28 cellular contexts compared by ENCODE assay signal in the genomic region with DNA sequence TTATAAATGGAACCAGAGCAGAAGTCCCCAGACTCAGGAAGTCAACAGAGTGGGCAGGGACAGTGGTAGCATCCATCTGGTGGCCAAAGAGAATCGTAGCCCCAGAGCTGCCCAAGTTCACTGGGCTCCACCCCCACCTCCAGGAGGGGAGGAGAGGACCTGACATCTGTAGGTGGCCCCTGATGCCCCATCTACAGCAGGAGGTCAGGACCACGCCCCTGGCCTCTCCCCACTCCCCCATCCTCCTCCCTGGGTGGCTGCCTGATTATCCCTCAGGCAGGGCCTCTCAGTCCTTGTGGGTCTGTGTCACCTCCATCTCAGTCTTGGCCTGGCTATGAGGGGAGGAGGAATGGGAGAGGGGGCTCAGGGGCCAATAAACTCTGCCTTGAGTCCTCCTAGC. TPM values are rescaled to one million over a fixed set of nuclear protein-coding genes. Genes with fewer than 3 reads are reported as not detected.
DNase-seq lines count a peak whose midpoint lies in the region; ATAC-seq and TF ChIP-seq lines count a peak whose summit lies in the region.
"Had no signal": no experiment of that assay in that cellular context is flagged by ENCODE, and none has a peak within 500 bp of the region (broad histone marks: within the 10 kb centered on the region; RNA-seq: fewer than 3 reads in every experiment).

No MANE protein-coding gene starts in this region.

- ATAC-seq in gastroesophageal sphincter (no peak), HG02588 (IDR thresholded peaks at IDR 0.05; ENCODE audit: unreplicated experiment) (no peak), HG03442 (IDR thresholded peaks at IDR 0.05; ENCODE audit: unreplicated experiment) (no peak)
- ATAC-seq: activated CD8-positive, alpha-beta memory T cell treated with anti-CD3 and anti-CD28 coated beads, Interleukin-2, amount 10 ng/mL, durations not matched to agents 7 days and 5 days; WTC11 had no signal

- no peak overlapping the region for H3K4me2 ChIP-seq in skeletal muscle satellite cell (ENCODE audit: low read length)
- H3K4me2 ChIP-seq: neural progenitor cell had no signal

- no peak for TF ChIP-seq CTCF in Caco-2 (IDR thresholded peaks at IDR 0.05; ENCODE audit: insufficient read depth in 1 of 2, low read depth in 1 of 2, low read length in 1 of 2, severe bottlenecking in 1 of 2, unreplicated experiment in 1 of 2)
- no peak for TF ChIP-seq CTCF in WERI-Rb-1 (IDR thresholded peaks at IDR 0.05; ENCODE audit: low read depth, low read length)
- TF ChIP-seq CTCF in gastroesophageal sphincter (IDR thresholded peaks at IDR 0.05) = no peak

- peaks cover 23% of the 10 kb centered on the region for H3K36me3 Mint-ChIP-seq in Caco-2 (ENCODE audit: insufficient read depth, unreplicated experiment)
- H3K36me3 Mint-ChIP-seq: activated CD8-positive, alpha-beta memory T cell treated with anti-CD3 and anti-CD28 coated beads, Interleukin-2, amount 10 ng/mL, durations not matched to agents 7 days and 5 days had no signal

- H3K27ac ChIP-seq in WERI-Rb-1 (no peak overlapping the region; the same call in 1 of the 2 replicates), gastroesophageal sphincter (peak overlapping the region in 3 of 4 donors; percentile 73 to 83 (median 74))
- H3K27ac ChIP-seq: brain microvascular endothelial cell, neural progenitor cell had no signal

- intact Hi-C loops in Caco-2 (cut with micrococcal nuclease; ENCODE audit: unreplicated experiment) = no loop called here

- no peak for TF ChIP-seq EP300 in gastroesophageal sphincter (IDR thresholded peaks at IDR 0.05)

- no peaks in the 10 kb centered on the region for H3K9me3 ChIP-seq in Caco-2
- H3K9me3 ChIP-seq in WERI-Rb-1 (ENCODE audit: severe bottlenecking) = peaks cover 2% of the 10 kb centered on the region
- no peaks in the 10 kb centered on the region for H3K9me3 ChIP-seq in gastroesophageal sphincter
- no peaks in the 10 kb centered on the region for H3K9me3 ChIP-seq in skeletal muscle satellite cell (replicated peaks; ENCODE audit: low read length)
- H3K9me3 ChIP-seq: BE2C, HAP-1, right atrium auricular region, vagina had no signal

- DNase-seq in Caco-2 (no peak), WERI-Rb-1 (peak; percentile 57), globus pallidus (ENCODE audit: low spot score) (no peak), Ammon's horn (ENCODE audit: low spot score) (no peak)
- DNase-seq: ACHN; activated CD4-positive, alpha-beta T cell treated with anti-CD3 and anti-CD28 coated beads, Interleukin-2, amount 50 U/mL, for 1 hour; activated CD8-positive, alpha-beta memory T cell treated with anti-CD3 and anti-CD28 coated beads, Interleukin-2, amount 10 ng/mL, durations not matched to agents 7 days and 5 days; activated naive CD4-positive, alpha-beta T cell treated with Interleukin-2 at 50 U/mL for 16 hours; BE2C; brain microvascular endothelial cell; effector CD4-positive, alpha-beta T cell; left colon; NCI-H1048; NCI-H446 treated with DMSO at 0.1 percent for 48 hours; NCI-H82; stimulated activated CD4-positive, alpha-beta T cell treated with anti-CD3 and anti-CD28 coated beads, Interleukin-2, amount 100 ng/mL, for 24 hours; T1000 had no signal

- H3K27me3 Mint-ChIP-seq in Caco-2 (ENCODE audit: insufficient read depth, unreplicated experiment) = no peaks in the 10 kb centered on the region
- H3K27me3 Mint-ChIP-seq: activated CD8-positive, alpha-beta memory T cell treated with anti-CD3 and anti-CD28 coated beads, Interleukin-2, amount 10 ng/mL, durations not matched to agents 7 days and 5 days; stimulated activated naive CD8-positive, alpha-beta T cell treated with anti-CD3 and anti-CD28 coated beads, Interleukin-15, Interleukin-2, amounts not matched to agents 100 ng/mL and 50 ng/mL, for 24 hours had no signal

- peaks cover 7% of the 10 kb centered on the region for H3K4me1 Mint-ChIP-seq in Caco-2 (ENCODE audit: low read depth, unreplicated experiment)
- H3K4me1 Mint-ChIP-seq: memory B cell had no signal

- H3K4me3 ChIP-seq in Caco-2 (ENCODE audit: low read depth, low read length) = no peak overlapping the region
- no peak overlapping the region for H3K4me3 ChIP-seq in WERI-Rb-1 (ENCODE audit: low read depth, low read length)
- no peak overlapping the region for H3K4me3 ChIP-seq in gastroesophageal sphincter
- H3K4me3 ChIP-seq in skeletal muscle satellite cell (ENCODE audit: low read length) = no peak overlapping the region
- H3K4me3 ChIP-seq: HAP-1, neural progenitor cell, right atrium auricular region had no signal

- H3K27me3 ChIP-seq in Caco-2 (replicated peaks; ENCODE audit: control insufficient read depth, insufficient read depth, low read length) = no peaks in the 10 kb centered on the region
- no peaks in the 10 kb centered on the region for H3K27me3 ChIP-seq in WERI-Rb-1 (ENCODE audit: insufficient read depth, low read depth, severe bottlenecking)
- no peaks in the 10 kb centered on the region for H3K27me3 ChIP-seq in gastroesophageal sphincter
- H3K27me3 ChIP-seq in skeletal muscle satellite cell (ENCODE audit: control insufficient read depth, insufficient read depth, low read length) = no peaks in the 10 kb centered on the region
- H3K27me3 ChIP-seq: BE2C, brain microvascular endothelial cell, right atrium auricular region, vagina had no signal

- WGBS in gastroesophageal sphincter (ENCODE audit: low coverage in 1 of 2), 2 donors = 17% methylated on average over 1 of the region's 2 CpGs; no CpG with 5 or more reads in 1 of the 2 donors

- no peak overlapping the region for H3K4me3 Mint-ChIP-seq in Caco-2 (ENCODE audit: unreplicated experiment)
- H3K4me3 Mint-ChIP-seq: activated CD8-positive, alpha-beta memory T cell treated with anti-CD3 and anti-CD28 coated beads, Interleukin-2, amount 10 ng/mL, durations not matched to agents 7 days and 5 days; stimulated activated naive CD8-positive, alpha-beta T cell treated with anti-CD3 and anti-CD28 coated beads, Interleukin-15, Interleukin-2, amounts not matched to agents 100 ng/mL and 50 ng/mL, for 24 hours; WTC11 had no signal

- H3K9me3 Mint-ChIP-seq in Caco-2 (ENCODE audit: unreplicated experiment) = no peaks in the 10 kb centered on the region
- H3K9me3 Mint-ChIP-seq: memory B cell; neural progenitor cell; stimulated activated naive CD8-positive, alpha-beta T cell treated with anti-CD3 and anti-CD28 coated beads, Interleukin-15, Interleukin-2, amounts not matched to agents 100 ng/mL and 50 ng/mL, for 24 hours; WTC11 had no signal

- no peak for TF ChIP-seq POLR2A in gastroesophageal sphincter (IDR thresholded peaks at IDR 0.05)

- H3K36me3 ChIP-seq in Caco-2 (ENCODE audit: control insufficient read depth, insufficient read depth, low read length) = no peaks in the 10 kb centered on the region
- H3K36me3 ChIP-seq in WERI-Rb-1 = peaks cover 21% of the 10 kb centered on the region
- H3K36me3 ChIP-seq in gastroesophageal sphincter = peaks cover 0 to 40% of the 10 kb centered on the region in 2 donors
- peaks cover 4% of the 10 kb centered on the region for H3K36me3 ChIP-seq in skeletal muscle satellite cell (ENCODE audit: insufficient read depth, low read length)
- H3K36me3 ChIP-seq: BE2C, neural progenitor cell had no signal

- CTCF ChIA-PET in Caco-2 (lab: Charles Lee) = interaction anchor here (0.9 to 2.3 kb wide), 3 partner anchors 50 to 66 kb away, joined by 3 to 31 read pairs (median 4); a partner anchor contains a TSS

- H3K4me1 ChIP-seq in Caco-2 (peaks cover 8% of the 10 kb centered on the region; the same call in 1 of the 2 replicates), gastroesophageal sphincter (peaks cover 0 to 31% (median 21%) of the 10 kb centered on the region in 3 donors), skeletal muscle satellite cell (ENCODE audit: control insufficient read depth, insufficient read depth, low read length) (peaks cover 34% of the 10 kb centered on the region)
- H3K4me1 ChIP-seq: BE2C had no signal

- POLR2A ChIA-PET in Caco-2 (lab: Charles Lee) = no interaction called here

- no TSS peak for BruUV-seq in Caco-2 (replicated peaks; lab: Mats Ljungman, UMichigan)

- H3K27ac Mint-ChIP-seq in Caco-2 (ENCODE audit: unreplicated experiment) = peak overlapping the region; percentile 83
- H3K27ac Mint-ChIP-seq: memory B cell; stimulated activated naive CD8-positive, alpha-beta T cell treated with anti-CD3 and anti-CD28 coated beads, Interleukin-15, Interleukin-2, amounts not matched to agents 100 ng/mL and 50 ng/mL, for 24 hours; WTC11 had no signal

- peak overlapping the region; percentile 19 for H3K9ac ChIP-seq in skeletal muscle satellite cell (ENCODE audit: low read depth, low read length)
- H3K9ac ChIP-seq: neural progenitor cell had no signal

RNA-seq across cellular contexts. Expression of a gene that starts 10.3 kb away (rescaled TPM):
- 55.9 and 62.7 TPM in 2 replicates for total RNA-seq in Caco-2 (2022)
- total RNA-seq in gastroesophageal sphincter = 10 to 100 TPM; 20.5 to 46.8 (median 30.2) TPM
- 30.2 and 34.1 TPM in 2 replicates for total RNA-seq in skeletal muscle satellite cell (2012; rRNA removed)

RNA-seq across cellular contexts. Expression of a gene that starts 20.5 kb away (rescaled TPM):
- total RNA-seq in Caco-2 (2022) = 21.1 and 22.8 TPM in 2 replicates
- 10 to 100 TPM; 14.3 to 34.3 (median 20.4) TPM for total RNA-seq in gastroesophageal sphincter
- 23.8 and 29.3 TPM in 2 replicates for total RNA-seq in skeletal muscle satellite cell (2012; rRNA removed)

RNA-seq across cellular contexts. Expression of a gene that starts 38.2 kb away (rescaled TPM):
- total RNA-seq in Caco-2 (2022) (48.9 and 49.5 TPM in 2 replicates), gastroesophageal sphincter (10 to 100 TPM; 25.8 to 40.5 (median 31.8) TPM)
- 43.1 and 68.8 TPM in 2 replicates for total RNA-seq in skeletal muscle satellite cell (2012; rRNA removed)

RNA-seq across cellular contexts. Expression of a gene that starts 38.6 kb away (rescaled TPM):
- total RNA-seq in Caco-2 (2022) = 34.1 and 37.4 TPM in 2 replicates
- total RNA-seq in gastroesophageal sphincter = 10 to 100 TPM in 1 of 4 donors, 1 to 10 TPM in 3; 5.1 to 11.4 (median 7.5) TPM
- 18.8 and 19.7 TPM in 2 replicates for total RNA-seq in skeletal muscle satellite cell (2012; rRNA removed)

RNA-seq across cellular contexts. Expression of a gene that starts 59.8 kb away (rescaled TPM):
- total RNA-seq in Caco-2 (2022) (12.3 and 18.7 TPM in 2 replicates), gastroesophageal sphincter (10 to 100 TPM; 18.0 to 30.0 (median 28.1) TPM)
- 79.3 and 89.6 TPM in 2 replicates for total RNA-seq in skeletal muscle satellite cell (2012; rRNA removed)
